In the genomic region with DNA sequence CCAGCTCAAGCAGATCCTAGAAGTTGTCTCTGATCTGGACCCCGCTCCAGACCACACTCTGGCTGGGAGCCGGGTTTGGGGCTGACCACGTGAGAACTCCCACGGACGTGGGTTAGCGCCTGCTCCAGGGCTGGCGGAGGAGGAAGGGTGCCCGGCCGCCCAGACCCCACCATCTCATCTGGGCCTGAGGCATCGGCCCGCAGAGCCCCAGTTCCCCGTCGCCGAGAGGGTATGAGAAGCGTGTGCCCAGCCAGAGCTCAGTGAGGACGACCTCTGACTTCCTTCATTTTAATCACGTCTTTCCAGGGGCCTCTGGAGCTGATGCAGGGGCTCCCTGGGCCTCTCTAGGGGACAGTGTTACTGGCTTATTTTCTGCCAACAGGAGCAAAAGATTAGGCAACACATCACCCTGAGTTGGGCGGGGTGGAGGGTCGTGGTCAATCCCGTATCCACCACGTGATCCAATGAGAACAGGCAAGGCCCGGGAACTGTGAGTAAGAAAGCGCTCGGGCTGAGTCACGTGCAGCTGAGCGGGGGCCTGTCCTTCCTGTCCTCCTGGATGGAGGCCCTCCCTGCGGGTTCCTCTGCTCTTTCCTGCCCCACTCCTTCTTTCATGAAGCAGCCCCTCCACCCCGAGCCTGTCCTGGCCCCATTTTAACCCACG, we compare ENCODE assay signal across 10 cellular contexts.
DNase-seq lines count a peak whose midpoint lies in the region; ATAC-seq, FAIRE-seq and TF ChIP-seq lines count a peak whose summit lies in the region.
"Had no signal": no experiment of that assay in that cellular context is flagged by ENCODE, and none has a peak within 500 bp of the region (broad histone marks: within the 10 kb centered on the region; RNA-seq: fewer than 3 reads in every experiment).

No MANE protein-coding gene starts in this region.

- H3K4me3 Mint-ChIP-seq in T-helper 2 cell treated with Interferon-gamma antibody and Interleukin-4, amounts not matched to agents 5 μg/mL and 100 μg/mL, for 36 hours: no peak overlapping the region

- no peaks in the 10 kb centered on the region for H3K4me1 Mint-ChIP-seq in T-helper 2 cell treated with Interferon-gamma antibody and Interleukin-4, amounts not matched to agents 5 μg/mL and 100 μg/mL, for 36 hours (ENCODE audit: low read depth)

- H3K4me1 ChIP-seq in colonic mucosa: peaks cover 10% of the 10 kb centered on the region

- TF ChIP-seq CTCF in bronchial epithelial cell (IDR thresholded peaks at IDR 0.05; ENCODE audit: insufficient read depth, low read length, severe bottlenecking): no peak
- TF ChIP-seq CTCF in retinal pigment epithelial cell (conservative IDR thresholded peaks at IDR 0.05; ENCODE audit: low read depth, low read length): no peak
- TF ChIP-seq CTCF in colonic mucosa (IDR thresholded peaks at IDR 0.05): no peak

- H3K9me3 Mint-ChIP-seq in T-helper 2 cell treated with Interferon-gamma antibody and Interleukin-4, amounts not matched to agents 5 μg/mL and 100 μg/mL, for 36 hours: no peaks in the 10 kb centered on the region

- no peaks in the 10 kb centered on the region for H3K36me3 ChIP-seq in bronchial epithelial cell (ENCODE audit: control insufficient read depth, insufficient read depth, low read length)
- no peaks in the 10 kb centered on the region for H3K36me3 ChIP-seq in colonic mucosa

- no peak for FAIRE-seq in bronchial epithelial cell (lab: Jason Lieb, UNC)
- FAIRE-seq: endometrium had no signal

- no peak overlapping the region for H3K27ac Mint-ChIP-seq in T-helper 2 cell treated with Interferon-gamma antibody and Interleukin-4, amounts not matched to agents 5 μg/mL and 100 μg/mL, for 36 hours

- DNase-seq in T-helper 2 cell treated with Interferon-gamma antibody and Interleukin-4, amounts not matched to agents 5 μg/mL and 100 μg/mL, for 36 hours (ENCODE audit: low spot score): peak; percentile 24
- DNase-seq in T-helper 2 cell: no peak
- peak; percentile 70 for DNase-seq in NOMO-1 treated with DMSO at 0.1 percent for 48 hours (lab: John Stamatoyannopoulos, UW; ENCODE audit: unreplicated experiment)
- DNase-seq in bronchial epithelial cell (ENCODE audit: low read depth): peak; percentile 80
- peak; percentile 74 for DNase-seq in retinal pigment epithelial cell (ENCODE audit: low read depth)
- DNase-seq in colonic mucosa: no peak
- no peak for DNase-seq in COLO668 (lab: John Stamatoyannopoulos, UW; ENCODE audit: unreplicated experiment)
- DNase-seq: NCI-H345 had no signal

- H3K36me3 Mint-ChIP-seq in T-helper 2 cell treated with Interferon-gamma antibody and Interleukin-4, amounts not matched to agents 5 μg/mL and 100 μg/mL, for 36 hours (ENCODE audit: low read depth): no peaks in the 10 kb centered on the region

- ATAC-seq in HG02588 (IDR thresholded peaks at IDR 0.05; ENCODE audit: unreplicated experiment): no peak

- no peak overlapping the region for H3K9ac ChIP-seq in colonic mucosa (ENCODE audit: low read depth in 2 of 2, low read length in 2 of 2)

- H3K27ac ChIP-seq in colonic mucosa: no peak overlapping the region

- intact Hi-C loops in colonic mucosa (cut with DNase I): no loop called here

- no peaks in the 10 kb centered on the region for H3K27me3 ChIP-seq in bronchial epithelial cell (ENCODE audit: control insufficient read depth, insufficient read depth, low read length)
- H3K27me3 ChIP-seq in colonic mucosa: no peaks in the 10 kb centered on the region

- no peaks in the 10 kb centered on the region for H3K27me3 Mint-ChIP-seq in T-helper 2 cell treated with Interferon-gamma antibody and Interleukin-4, amounts not matched to agents 5 μg/mL and 100 μg/mL, for 36 hours (ENCODE audit: low read depth)

- no peaks in the 10 kb centered on the region for H3K9me3 ChIP-seq in colonic mucosa

- no peak overlapping the region for H3K4me3 ChIP-seq in bronchial epithelial cell (ENCODE audit: low read depth, low read length)
- H3K4me3 ChIP-seq in retinal pigment epithelial cell (ENCODE audit: low read length): no peak overlapping the region
- no peak overlapping the region for H3K4me3 ChIP-seq in colonic mucosa

Comparison
In these comparisons a context has a peak if more than half of its experiments do, and no peak if none do; other contexts are left out.
1. DNase-seq: peak in T-helper 2 cell treated with Interferon-gamma antibody and Interleukin-4, amounts not matched to agents 5 μg/mL and 100 μg/mL, for 36 hours (single experiment), NOMO-1 treated with DMSO at 0.1 percent for 48 hours (single experiment), bronchial epithelial cell (single experiment) and retinal pigment epithelial cell (single experiment); none in T-helper 2 cell (0 of 5), colonic mucosa (single experiment) and COLO668 (single experiment).